In genomic region chr7:22990588-22990949, GRCh38 we compare ENCODE assay signal across 15 cellular contexts. TPM values are rescaled to one million over a fixed set of nuclear protein-coding genes. Genes with fewer than 3 reads are reported as not detected.
DNase-seq lines count a peak whose midpoint lies in the region; ATAC-seq, FAIRE-seq and TF ChIP-seq lines count a peak whose summit lies in the region.
"Had no signal": no experiment of that assay in that cellular context is flagged by ENCODE, and none has a peak within 500 bp of the region (broad histone marks: within the 10 kb centered on the region; RNA-seq: fewer than 3 reads in every experiment).

No MANE protein-coding gene starts in this region.

- H3K27ac ChIP-seq in Karpas-422 (ENCODE audit: low read length): no peak overlapping the region
- H3K27ac ChIP-seq in K562 (ENCODE audit: extremely low read depth, low read depth, low read length): no peak overlapping the region
- no peak overlapping the region for H3K27ac ChIP-seq in stomach
- H3K27ac ChIP-seq: BLaER1, prostate gland had no signal

- intact Hi-C loops in K562 (cut with micrococcal nuclease): no loop called here
- intact Hi-C loops in stomach (cut with DNase I; ENCODE audit: low total_unique reads): no loop called here

- no peak for TF ChIP-seq RAD21 in K562 (CRISPR knock-in tag; conservative IDR thresholded peaks at IDR 0.05 in 1 of 2, IDR thresholded peaks at IDR 0.05 in 1 of 2)

- H2AFZ ChIP-seq in Karpas-422 (ENCODE audit: low read length) (no peak overlapping the region), K562 (ENCODE audit: low read depth, low read length) (no peak overlapping the region)

- H4K20me1 ChIP-seq in Karpas-422 (ENCODE audit: insufficient read depth, low read depth, low read length) (no peaks in the 10 kb centered on the region; the same call in 1 of the 2 replicates), K562 (replicated peaks; ENCODE audit: control insufficient read depth, insufficient read depth, low read length) (no peaks in the 10 kb centered on the region)
- H4K20me1 ChIP-seq: BLaER1 had no signal

- H3K9me1 ChIP-seq in K562 (ENCODE audit: control insufficient read depth, insufficient read depth, low read length): peaks cover 3% of the 10 kb centered on the region

- FAIRE-seq in K562 (lab: Jason Lieb, UNC): no peak

- H3K4me2 ChIP-seq in Karpas-422 (ENCODE audit: low read depth, low read length, poor library complexity, severe bottlenecking): no peak overlapping the region
- no peak overlapping the region for H3K4me2 ChIP-seq in K562 (ENCODE audit: insufficient read depth, low read length)
- H3K4me2 ChIP-seq: BLaER1 had no signal

- CTCF ChIA-PET in K562 (lab: Yijun Ruan, JAX; ENCODE audit: low intra/inter-chr PET ratio): no interaction called here

- TF ChIP-seq CTCF in K562 (IDR thresholded peaks at IDR 0.05 in 2 of 3, conservative IDR thresholded peaks at IDR 0.05 in 1 of 3; ENCODE audit: insufficient read depth in 2 of 3, low read depth in 1 of 3, low read length in 3 of 3) (no peak), stomach (IDR thresholded peaks at IDR 0.05) (no peak)

- POLR2A ChIA-PET in K562 (lab: Yijun Ruan, JAX): no interaction called here

- no peaks in the 10 kb centered on the region for H3K9me2 ChIP-seq in Karpas-422 (replicated peaks; ENCODE audit: insufficient read depth, low read length)

- DNase-seq in EH (ENCODE audit: low read depth): peak; percentile 90
- peak; percentile 5 for DNase-seq in Karpas-422
- DNase-seq in K562 (ENCODE audit: extremely low read depth in 1 of 4, low spot score in 3 of 4): no peak
- DNase-seq in kidney tubule cell (ENCODE audit: low spot score): peak; percentile 65
- no peak for DNase-seq in stomach
- no peak for DNase-seq in T-helper 1 cell
- DNase-seq: activated CD4-positive, alpha-beta T cell treated with anti-CD3 and anti-CD28 coated beads for 48 hours; activated T-cell treated with anti-CD3 and anti-CD28 coated beads, Interleukin-2, amount 50 U/mL, for 4 hours; Kasumi-1; stimulated activated CD4-positive, alpha-beta T cell treated with anti-CD3 and anti-CD28 coated beads, Interleukin-2, amount 100 ng/mL, for 48 hours had no signal

- H3K4me3 ChIP-seq in Karpas-422 (ENCODE audit: low read length) (no peak overlapping the region), K562 (no peak overlapping the region), stomach (no peak overlapping the region)
- H3K4me3 ChIP-seq: BLaER1, prostate gland had no signal

- no peak for TF ChIP-seq EP300 in K562 (IDR thresholded peaks at IDR 0.05; ENCODE audit: low read length)
- no peak for TF ChIP-seq EP300 in stomach (IDR thresholded peaks at IDR 0.05)

- H3K27me3 ChIP-seq in Karpas-422 (ENCODE audit: low read length) (no peaks in the 10 kb centered on the region), K562 (ENCODE audit: control insufficient read depth in 2 of 2, insufficient read depth in 2 of 2, low read length in 2 of 2) (no peaks in the 10 kb centered on the region), stomach (no peaks in the 10 kb centered on the region)
- H3K27me3 ChIP-seq: BLaER1 had no signal

- BruUV-seq in K562 (replicated peaks; lab: Mats Ljungman, UMichigan): no TSS peak

- TF ChIP-seq POLR2A in K562 (conservative IDR thresholded peaks at IDR 0.05): no peak
- no peak for TF ChIP-seq POLR2A in stomach (IDR thresholded peaks at IDR 0.05)

- no peaks in the 10 kb centered on the region for H3K4me1 ChIP-seq in Karpas-422 (ENCODE audit: low read length)
- peaks cover 0 to 13% of the 10 kb centered on the region in 2 experiments; a peak in 2 of 5 replicates for H3K4me1 ChIP-seq in K562 (replicated peaks in 1 of 2; ENCODE audit: control insufficient read depth in 2 of 2, insufficient read depth in 2 of 2, low read length in 2 of 2)
- no peaks in the 10 kb centered on the region for H3K4me1 ChIP-seq in stomach
- H3K4me1 ChIP-seq: BLaER1, prostate gland had no signal

- WGBS in K562 (ENCODE audit: insufficient coverage, low coverage, missing lambda C conversion rate): 29% methylated on average over 1 of the region's 1 CpG
- WGBS in stomach, 5 donors: 35 to 71% (median 59%) methylated on average over 1 of the region's 1 CpG

- H3K79me2 ChIP-seq in Karpas-422 (ENCODE audit: low read length): no peaks in the 10 kb centered on the region
- H3K79me2 ChIP-seq in K562 (ENCODE audit: control insufficient read depth, insufficient read depth, low read length): peaks cover 37% of the 10 kb centered on the region

- H3K9ac ChIP-seq in Karpas-422 (ENCODE audit: low read length) (no peak overlapping the region), K562 (ENCODE audit: insufficient read depth in 1 of 2, low read depth in 2 of 2, low read length in 2 of 2) (no peak overlapping the region)
- H3K9ac ChIP-seq: BLaER1 had no signal

- in situ Hi-C loops in K562 (cut with MboI): no loop called here

- H3K9me3 ChIP-seq in Karpas-422 (ENCODE audit: low read length): no peaks in the 10 kb centered on the region
- H3K9me3 ChIP-seq in K562 (replicated peaks; ENCODE audit: control insufficient read depth, insufficient read depth, low read depth, low read length): no peaks in the 10 kb centered on the region
- H3K9me3 ChIP-seq in stomach: no peaks in the 10 kb centered on the region
- H3K9me3 ChIP-seq: BLaER1, prostate gland had no signal

- H3K36me3 ChIP-seq in Karpas-422 (ENCODE audit: insufficient read depth, low read length) (no peaks in the 10 kb centered on the region), K562 (ENCODE audit: control insufficient read depth, insufficient read depth, low read length) (peaks cover 10% of the 10 kb centered on the region; the same call in 2 of the 3 replicates), stomach (no peaks in the 10 kb centered on the region)
- H3K36me3 ChIP-seq: prostate gland had no signal

- ATAC-seq in K562 (no peak), GM18861 (IDR thresholded peaks at IDR 0.05; ENCODE audit: unreplicated experiment) (no peak), GM19463 (IDR thresholded peaks at IDR 0.05; ENCODE audit: unreplicated experiment) (no peak)
- ATAC-seq: stimulated activated effector memory CD8-positive, alpha-beta T cell treated with anti-CD3 and anti-CD28 coated beads, Interleukin-12 subunit alpha, Interleukin-12 subunit beta, amount 100 ng/mL, for 72 hours had no signal

TF ChIP-seq in K562, 482 proteins besides CTCF, POLR2A, EP300 and RAD21:
- TF ChIP-seq CREM (IDR thresholded peaks at IDR 0.05; ENCODE audit: low read depth) (peak; percentile 77), PATZ1 (CRISPR knock-in tag; IDR thresholded peaks at IDR 0.05; ENCODE audit: borderline replicate concordance) (no peak), NR4A1 (CRISPR knock-in tag; IDR thresholded peaks at IDR 0.05) (no peak), NR4A1 (tag; IDR thresholded peaks at IDR 0.05) (no peak), CREB1 (IDR thresholded peaks at IDR 0.05) (0 out of 2 replicates have a peak, but pooled peaks have one; percentile 37), CREB1 (CRISPR knock-in tag; IDR thresholded peaks at IDR 0.05) (no peak), ARID2 (IDR thresholded peaks at IDR 0.05) (no peak), PHF20 (IDR thresholded peaks at IDR 0.05; ENCODE audit: partially characterized antibody) (peak; percentile 14)

RNA-seq across cellular contexts. Expression of gene HYCC1, which starts 23.4 kb away (rescaled TPM):
- 2.9 and 3.4 TPM in 2 replicates for total RNA-seq in Karpas-422 (2014; rRNA removed; shearing (Covaris generic); ENCODE audit: low replicate concordance)
- total RNA-seq in K562 (2011; cell fraction: chromatin; rRNA removed; ENCODE audit: low replicate concordance): 25.8 and 69.5 TPM in 2 replicates
- 12.5 and 14.9 TPM in 2 replicates for total RNA-seq in K562 (2011; cell fraction: nucleolus; rRNA removed)
- 25.1 and 44.4 TPM in 2 replicates for total RNA-seq in K562 (2011; cell fraction: nucleoplasm; rRNA removed)
- 18.8 and 24.7 TPM in 2 replicates for total RNA-seq in K562 (2014; rRNA removed)
- 37.0 and 41.1 TPM in 2 replicates for total RNA-seq in K562 (2014; rRNA removed; fragmentation: Illumina TruSeq; extraction: Trizol)
- 26.5 and 38.1 TPM in 2 replicates for total RNA-seq in K562 (2015; rRNA removed; fragmentation: Illumina TruSeq; extraction: Trizol)
- total RNA-seq in K562 (2021): 37.9 and 43.0 TPM in 2 replicates
- polyA plus RNA-seq in K562 (2011; rRNA removed): 31.2 and 39.8 TPM in 2 replicates
- polyA plus RNA-seq in K562 (2011; cell fraction: cytosol; rRNA removed): 7.6 and 15.5 TPM in 2 replicates
- 22.5 and 31.5 TPM in 2 replicates for polyA plus RNA-seq in K562 (2011; cell fraction: nucleus; rRNA removed)
- 16.3 and 36.3 TPM in 2 replicates for polyA plus RNA-seq in K562 (2012)
- polyA plus RNA-seq in K562 (2014; fragmentation: Illumina TruSeq; extraction: Trizol): 40.4 and 44.7 TPM in 2 replicates
- polyA plus RNA-seq in K562 (2014; fragmentation: Nextera tagmentation; extraction: Ambion mirVana): 10 to 100 TPM; 11.2 to 16.0 TPM
- 33.3 and 40.6 TPM in 2 replicates for polyA plus RNA-seq in K562 (2014; rRNA removed)
- polyA minus RNA-seq in K562 (2011; rRNA and poly(A)+ RNA removed): 41.3 and 50.1 TPM in 2 replicates
- polyA minus RNA-seq in K562 (2011; cell fraction: cytosol; rRNA and poly(A)+ RNA removed): 13.6 and 20.0 TPM in 2 replicates
- polyA minus RNA-seq in K562 (2011; cell fraction: nucleus; rRNA and poly(A)+ RNA removed): 25.4 and 45.8 TPM in 2 replicates
- total RNA-seq in stomach: 10 to 100 TPM in 2 of 5 donors, 1 to 10 TPM in 2, under 1 TPM in 1; 0.58 to 32.9 (median 5.4) TPM
- polyA plus RNA-seq in stomach: 1 to 10 TPM; 2.6 to 7.7 (median 2.7) TPM

Comparison
In these comparisons a context has a peak if more than half of its experiments do, and no peak if none do; other contexts are left out.
1. DNase-seq: peak in EH (single experiment), Karpas-422 (single experiment) and kidney tubule cell (single experiment); none in K562 (0 of 4), stomach (single experiment) and T-helper 1 cell (0 of 5).